Comparison of ENCODE assay signal across 8 cellular contexts in the genomic region with DNA sequence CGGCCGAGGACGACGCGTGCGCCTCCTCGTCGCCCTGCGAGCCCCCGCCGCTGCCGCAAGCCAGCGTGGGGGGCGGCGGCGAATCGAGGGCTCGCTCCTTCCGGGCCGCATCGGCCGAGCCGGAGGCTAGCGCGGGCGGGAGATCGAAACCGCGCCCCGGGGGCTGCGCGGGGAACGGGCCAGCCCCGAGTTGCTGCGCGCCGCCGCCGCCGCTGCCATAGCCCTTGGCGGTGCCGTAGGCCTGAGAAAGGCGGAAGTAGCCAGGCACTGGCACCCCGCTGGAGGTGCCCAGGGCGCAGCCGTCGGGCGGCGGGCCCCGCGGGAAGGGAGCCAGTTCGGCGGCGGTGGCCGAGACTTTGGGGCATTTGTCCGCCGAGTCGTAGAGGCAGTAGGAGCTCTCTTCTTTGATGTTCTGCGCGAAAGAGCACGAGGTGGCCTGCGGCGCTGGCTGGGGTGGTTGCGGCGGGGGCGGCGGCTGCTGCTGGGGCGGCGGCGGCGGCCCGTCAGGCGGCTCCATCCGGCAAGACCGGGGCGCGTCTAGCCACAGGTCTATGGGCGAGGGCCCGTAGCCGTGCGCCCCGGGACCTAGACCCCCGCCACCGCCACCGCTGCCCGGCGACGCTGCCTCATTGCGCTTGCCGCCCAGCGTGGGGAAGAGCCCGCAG. TPM values are rescaled to one million over a fixed set of nuclear protein-coding genes. Genes with fewer than 3 reads are reported as not detected.
DNase-seq lines count a peak whose midpoint lies in the region; ATAC-seq and TF ChIP-seq lines count a peak whose summit lies in the region.

No MANE protein-coding gene starts in this region.

- DNase-seq in CD1c-positive myeloid dendritic cell (ENCODE audit: extremely low spot score): peak; percentile 76
- DNase-seq in activated naive CD4-positive, alpha-beta T cell treated with anti-CD3 and anti-CD28 coated beads, Interleukin-2, amount 50 U/mL, for 72 hours (ENCODE audit: low spot score in 2 of 2): peak in 1 of 2 donors; percentile 52
- peak in 1 of 2 donors; percentile 89 for DNase-seq in lower leg skin (ENCODE audit: low spot score in 2 of 2)
- peak in 1 of 2 donors; percentile 12 for DNase-seq in tibial nerve (ENCODE audit: low spot score in 2 of 2)
- no peak for DNase-seq in GM10266 (ENCODE audit: extremely low spot score)
- DNase-seq in GM20000 (ENCODE audit: low spot score): no peak

- H3K27ac Mint-ChIP-seq in activated naive CD4-positive, alpha-beta T cell treated with anti-CD3 and anti-CD28 coated beads, Interleukin-2, amount 50 U/mL, for 72 hours: no peak overlapping the region

- H3K36me3 Mint-ChIP-seq in activated naive CD4-positive, alpha-beta T cell treated with anti-CD3 and anti-CD28 coated beads, Interleukin-2, amount 50 U/mL, for 72 hours: peaks cover 0 to 16% of the 10 kb centered on the region in 2 donors

- no peaks in the 10 kb centered on the region for H3K9me3 ChIP-seq in tibial nerve

- TF ChIP-seq EP300 in tibial nerve (IDR thresholded peaks at IDR 0.05): no peak

- TF ChIP-seq POLR2A in lower leg skin (IDR thresholded peaks at IDR 0.05) (no peak), tibial nerve (IDR thresholded peaks at IDR 0.05) (no peak)

- intact Hi-C loops in lower leg skin (cut with DNase I; ENCODE audit: low total_unique reads): no loop called here

- H3K36me3 ChIP-seq in tibial nerve: no peaks in the 10 kb centered on the region

- H3K27me3 ChIP-seq in tibial nerve: peaks cover 0 to 93% of the 10 kb centered on the region in 2 donors

- H3K4me3 ChIP-seq in lower leg skin (ENCODE audit: low read depth, poor library complexity, severe bottlenecking) (peak overlapping the region; percentile 64), tibial nerve (peak overlapping the region; percentile 54 to 74 (median 64))

- TF ChIP-seq CTCF in lower leg skin (IDR thresholded peaks at IDR 0.05) (no peak), tibial nerve (IDR thresholded peaks at IDR 0.05) (no peak), GM10266 (IDR thresholded peaks at IDR 0.05; ENCODE audit: control insufficient read depth, insufficient read depth, low read depth, missing control alignments) (no peak), GM20000 (IDR thresholded peaks at IDR 0.05; ENCODE audit: extremely low read depth, missing control alignments) (no peak)

- ATAC-seq in HG02588 (IDR thresholded peaks at IDR 0.05; ENCODE audit: unreplicated experiment) (peak; percentile 51), GM21528 (IDR thresholded peaks at IDR 0.05; ENCODE audit: low FRiP score, unreplicated experiment) (no peak)
- peak; percentile 59 to 62 for ATAC-seq in activated naive CD4-positive, alpha-beta T cell treated with anti-CD3 and anti-CD28 coated beads, Interleukin-2, amount 50 U/mL, for 72 hours

- peaks cover 0 to 48% (median 8%) of the 10 kb centered on the region in 4 donors for H3K4me1 ChIP-seq in tibial nerve

- WGBS in lower leg skin, 2 donors: 1 to 8% methylated on average over 10 to 65 of the region's 92 CpGs
- 0 to 2% methylated on average over 10 to 22 of the region's 92 CpGs for WGBS in tibial nerve, 2 donors

- peak overlapping the region; percentile 80 to 88 (median 84) for H3K27ac ChIP-seq in tibial nerve

- H3K9me3 Mint-ChIP-seq in activated naive CD4-positive, alpha-beta T cell treated with anti-CD3 and anti-CD28 coated beads, Interleukin-2, amount 50 U/mL, for 72 hours: no peaks in the 10 kb centered on the region

RNA-seq across cellular contexts. Expression of a gene that starts 0.6 kb away (rescaled TPM):
- total RNA-seq in activated naive CD4-positive, alpha-beta T cell treated with anti-CD3 and anti-CD28 coated beads, Interleukin-2, amount 50 U/mL, for 72 hours: not detected
- total RNA-seq in lower leg skin (10 to 100 TPM in 1 of 4 donors, 1 to 10 TPM in 3; 4.9 to 11.2 (median 6.7) TPM), tibial nerve (10 to 100 TPM; 19.0 to 34.1 (median 24.9) TPM)

RNA-seq across cellular contexts. Expression of a gene that starts 8.2 kb away (rescaled TPM):
- total RNA-seq in activated naive CD4-positive, alpha-beta T cell treated with anti-CD3 and anti-CD28 coated beads, Interleukin-2, amount 50 U/mL, for 72 hours: not detected
- total RNA-seq in lower leg skin: 10 to 100 TPM; 43.1 to 50.1 (median 46.9) TPM
- total RNA-seq in tibial nerve: 10 to 100 TPM; 10.5 to 13.8 (median 12.7) TPM

RNA-seq across cellular contexts. Expression of a gene that starts 11.5 kb away (rescaled TPM):
- not detected for total RNA-seq in activated naive CD4-positive, alpha-beta T cell treated with anti-CD3 and anti-CD28 coated beads, Interleukin-2, amount 50 U/mL, for 72 hours
- 1 to 10 TPM in 2 of 4 donors, under 1 TPM in 1, not detected in 1; 0.27 to 1.4 (median 1.0) TPM for total RNA-seq in lower leg skin
- total RNA-seq in tibial nerve: 10 to 100 TPM in 2 of 4 donors, 1 to 10 TPM in 2; 5.0 to 13.2 (median 9.5) TPM

RNA-seq across cellular contexts. Expression of a gene that starts 17.1 kb away (rescaled TPM):
- not detected for total RNA-seq in activated naive CD4-positive, alpha-beta T cell treated with anti-CD3 and anti-CD28 coated beads, Interleukin-2, amount 50 U/mL, for 72 hours
- 10 to 100 TPM; 10.0 to 26.1 (median 18.1) TPM for total RNA-seq in lower leg skin
- 10 to 100 TPM in 2 of 4 donors, 1 to 10 TPM in 2; 8.7 to 16.9 (median 11.3) TPM for total RNA-seq in tibial nerve

RNA-seq across cellular contexts. Expression of a gene that starts 21.2 kb away (rescaled TPM):
- not detected for total RNA-seq in activated naive CD4-positive, alpha-beta T cell treated with anti-CD3 and anti-CD28 coated beads, Interleukin-2, amount 50 U/mL, for 72 hours
- total RNA-seq in lower leg skin (10 to 100 TPM in 2 of 4 donors, 1 to 10 TPM in 2; 4.9 to 20.2 (median 13.2) TPM), tibial nerve (10 to 100 TPM in 1 of 4 donors, 1 to 10 TPM in 3; 7.0 to 18.8 (median 8.7) TPM)

Comparison
In these comparisons a context has a peak if more than half of its experiments do, and no peak if none do; other contexts are left out.
1. RNA of a gene that starts 0.6 kb away (total RNA-seq): 19.0 to 34.1 TPM in tibial nerve and 4.9 to 11.2 TPM in lower leg skin; not detected in activated naive CD4-positive, alpha-beta T cell treated with anti-CD3 and anti-CD28 coated beads, Interleukin-2, amount 50 U/mL, for 72 hours; every median in the first group is over 4 times any median in the second.
2. RNA of a gene that starts 8.2 kb away (total RNA-seq): 43.1 to 50.1 TPM in lower leg skin and 10.5 to 13.8 TPM in tibial nerve; not detected in activated naive CD4-positive, alpha-beta T cell treated with anti-CD3 and anti-CD28 coated beads, Interleukin-2, amount 50 U/mL, for 72 hours; every median in the first group is over 10 times any median in the second.